ENCODE assay signal across 8 cellular contexts in the genomic region with DNA sequence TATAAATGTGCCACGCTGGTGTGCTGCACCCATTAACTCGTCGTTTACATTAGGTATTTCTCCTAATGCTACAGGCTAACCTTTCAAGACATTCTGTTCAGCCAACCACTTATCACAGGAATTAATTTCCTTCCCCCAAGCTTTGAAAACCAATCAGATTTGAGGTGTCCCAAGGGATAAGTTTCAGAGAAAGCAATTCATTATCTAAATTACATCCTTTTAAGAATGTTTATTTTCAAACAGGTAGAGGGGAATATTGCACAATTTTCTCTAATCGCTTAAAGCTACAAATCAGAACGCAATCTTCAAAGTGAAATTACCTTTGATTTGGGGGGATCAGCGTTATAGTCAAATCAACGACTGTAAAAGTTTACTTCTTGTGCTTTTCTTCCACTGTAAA. TPM values are rescaled to one million over a fixed set of nuclear protein-coding genes. Genes with fewer than 3 reads are reported as not detected.
DNase-seq lines count a peak whose midpoint lies in the region; ATAC-seq and TF ChIP-seq lines count a peak whose summit lies in the region.

No MANE protein-coding gene starts in this region.

- peak overlapping the region; percentile 92 for H3K4me3 Mint-ChIP-seq in activated T-helper 17 cell treated with anti-CD3 and anti-CD28 coated beads, Interleukin-2, amount 50 U/mL, for 72 hours

- H3K27ac ChIP-seq in HUES48 (ENCODE audit: low read depth, low read length) (peak overlapping the region; percentile 98), thoracic aorta (peak overlapping the region; percentile 95 to 96)

- CTCF ChIA-PET in BJ (lab: Yijun Ruan, JAX) = interaction anchor here (0.6 to 1.6 kb wide), 6 partner anchors 40 to 199 kb away, joined by 3 to 14 read pairs (median 4); partner anchors contain the start of gene SRD5A3

- no peaks in the 10 kb centered on the region for H3K36me3 ChIP-seq in BJ (ENCODE audit: control insufficient read depth, insufficient read depth, low read length)
- H3K36me3 ChIP-seq in HUES48 (ENCODE audit: control insufficient read depth, insufficient read depth, low read length) = no peaks in the 10 kb centered on the region
- no peaks in the 10 kb centered on the region for H3K36me3 ChIP-seq in thoracic aorta

- DNase-seq in BJ (ENCODE audit: low read depth) (no peak), iris pigment epithelial cell (ENCODE audit: low read depth) (peak; percentile 44), thoracic aorta (ENCODE audit: low spot score) (no peak), amygdala (lab: John Stamatoyannopoulos, UW) (no peak), iPS-NIHi7 (ENCODE audit: extremely low spot score) (no peak)
- no peak for DNase-seq in effector CD8-positive, alpha-beta T cell (lab: John Stamatoyannopoulos, UW)

- TF ChIP-seq CTCF in BJ (IDR thresholded peaks at IDR 0.05; ENCODE audit: insufficient read depth, low read depth, low read length) = no peak
- TF ChIP-seq CTCF in thoracic aorta (IDR thresholded peaks at IDR 0.05) = no peak

- peaks cover 24% of the 10 kb centered on the region for H3K4me1 Mint-ChIP-seq in activated T-helper 17 cell treated with anti-CD3 and anti-CD28 coated beads, Interleukin-2, amount 50 U/mL, for 72 hours

- H3K27me3 ChIP-seq in BJ (ENCODE audit: control insufficient read depth, insufficient read depth, low read length) (no peaks in the 10 kb centered on the region), HUES48 (ENCODE audit: control insufficient read depth, insufficient read depth, low read length) (no peaks in the 10 kb centered on the region), thoracic aorta (replicated peaks; ENCODE audit: insufficient read depth) (no peaks in the 10 kb centered on the region)

- peak overlapping the region; percentile 80 for H3K27ac Mint-ChIP-seq in activated T-helper 17 cell treated with anti-CD3 and anti-CD28 coated beads, Interleukin-2, amount 50 U/mL, for 72 hours

- H3K4me1 ChIP-seq in HUES48 (ENCODE audit: control insufficient read depth, insufficient read depth, low read length) = peaks cover 43% of the 10 kb centered on the region
- H3K4me1 ChIP-seq in thoracic aorta (ENCODE audit: control insufficient read depth in 1 of 2, low read depth in 2 of 2) = peaks cover 2 to 21% of the 10 kb centered on the region in 2 donors

- POLR2A ChIA-PET in BJ (lab: Charles Lee) = interaction anchor here (0.6 to 1.1 kb wide), 3 partner anchors 47 to 199 kb away, joined by 3 to 12 read pairs (median 9); partner anchors contain the start of gene SRD5A3

- H3K9me3 ChIP-seq in HUES48 (ENCODE audit: control insufficient read depth, insufficient read depth, low read length) (no peaks in the 10 kb centered on the region), thoracic aorta (no peaks in the 10 kb centered on the region)

- no peaks in the 10 kb centered on the region for H3K9me3 Mint-ChIP-seq in activated T-helper 17 cell treated with anti-CD3 and anti-CD28 coated beads, Interleukin-2, amount 50 U/mL, for 72 hours

- no peaks in the 10 kb centered on the region for H3K27me3 Mint-ChIP-seq in activated T-helper 17 cell treated with anti-CD3 and anti-CD28 coated beads, Interleukin-2, amount 50 U/mL, for 72 hours

- H3K4me3 ChIP-seq in BJ (ENCODE audit: low read depth, low read length) (peak overlapping the region; percentile 56), HUES48 (ENCODE audit: low read depth, low read length) (peak overlapping the region; percentile 87), thoracic aorta (peak overlapping the region; percentile 92)

- no peak for ATAC-seq in activated T-helper 17 cell treated with anti-CD3 and anti-CD28 coated beads, Interleukin-2, amount 50 U/mL, for 72 hours (replicated peaks)
- ATAC-seq in thoracic aorta (ENCODE audit: insufficient number of reproducible peaks, low FRiP score, low read depth) = no peak

- H3K9ac ChIP-seq in HUES48 (ENCODE audit: low read depth, low read length) = peak overlapping the region; percentile 75

- H3K36me3 Mint-ChIP-seq in activated T-helper 17 cell treated with anti-CD3 and anti-CD28 coated beads, Interleukin-2, amount 50 U/mL, for 72 hours (ENCODE audit: low read depth) = no peaks in the 10 kb centered on the region

RNA-seq across cellular contexts. Expression of gene CLOCK, which starts 1.6 kb away (rescaled TPM):
- polyA plus RNA-seq in BJ (2011; rRNA removed) = 14.5 and 21.2 TPM in 2 replicates
- polyA minus RNA-seq in BJ (2011; rRNA and poly(A)+ RNA removed) = 36.3 and 43.8 TPM in 2 replicates
- 10 to 100 TPM in 1 of 2 donors, 1 to 10 TPM in 1; 9.9 to 16.3 TPM for total RNA-seq in activated T-helper 17 cell treated with anti-CD3 and anti-CD28 coated beads, Interleukin-2, amount 50 U/mL, for 72 hours
- 10 to 100 TPM; 22.9 to 35.3 TPM for total RNA-seq in thoracic aorta

RNA-seq across cellular contexts. Expression of gene PDCL2, which starts 46.9 kb away (rescaled TPM):
- not detected in 2 replicates for polyA plus RNA-seq in BJ (2011; rRNA removed)
- not detected in 2 replicates for polyA minus RNA-seq in BJ (2011; rRNA and poly(A)+ RNA removed)
- not detected for total RNA-seq in activated T-helper 17 cell treated with anti-CD3 and anti-CD28 coated beads, Interleukin-2, amount 50 U/mL, for 72 hours
- not detected for total RNA-seq in thoracic aorta
